ENCODE assay signal across 8 cellular contexts in genomic region chr19:9406798-9407352, GRCh38. TPM values are rescaled to one million over a fixed set of nuclear protein-coding genes. Genes with fewer than 3 reads are reported as not detected.
DNase-seq lines count a peak whose midpoint lies in the region; ATAC-seq and TF ChIP-seq lines count a peak whose summit lies in the region.

No MANE protein-coding gene starts in this region.

- ATAC-seq in effector memory CD8-positive, alpha-beta T cell (replicated peaks): no peak
- ATAC-seq in naive B cell (ENCODE audit: low read depth in 2 of 2) (peak; percentile 65 to 87), HG02588 (IDR thresholded peaks at IDR 0.05; ENCODE audit: unreplicated experiment) (no peak)
- peak; percentile 90 for ATAC-seq in stimulated activated naive CD8-positive, alpha-beta T cell treated with anti-CD3 and anti-CD28 coated beads, Interleukin-15, amount 100 ng/mL, for 72 hours

- H3K9me3 Mint-ChIP-seq in activated CD4-positive, alpha-beta T cell treated with anti-CD3 and anti-CD28 coated beads, Interleukin-2, amount 10 ng/mL, durations not matched to agents 7 days and 5 days: peaks cover 57% of the 10 kb centered on the region
- H3K9me3 Mint-ChIP-seq in effector memory CD8-positive, alpha-beta T cell: peaks cover 17 to 19% of the 10 kb centered on the region in 2 donors
- peaks cover 9 to 92% (median 73%) of the 10 kb centered on the region in 7 donors for H3K9me3 Mint-ChIP-seq in naive B cell
- H3K9me3 Mint-ChIP-seq in stimulated activated naive CD8-positive, alpha-beta T cell treated with anti-CD3 and anti-CD28 coated beads, Interleukin-15, amount 100 ng/mL, for 72 hours: peaks cover 44 to 72% of the 10 kb centered on the region in 2 donors

- POLR2A ChIA-PET in activated CD4-positive, alpha-beta T cell treated with anti-CD3 and anti-CD28 coated beads, Interleukin-2, amount 10 ng/mL, durations not matched to agents 7 days and 5 days (lab: Charles Lee): no interaction called here

- CTCF ChIA-PET in activated CD4-positive, alpha-beta T cell treated with anti-CD3 and anti-CD28 coated beads, Interleukin-2, amount 10 ng/mL, durations not matched to agents 7 days and 5 days (lab: Charles Lee): interaction anchor here (0.6 kb wide), 1 partner anchor 210 kb away, joined by 3 read pairs; no protein-coding TSS in a partner anchor

- H3K4me3 Mint-ChIP-seq in activated CD4-positive, alpha-beta T cell treated with anti-CD3 and anti-CD28 coated beads, Interleukin-2, amount 10 ng/mL, durations not matched to agents 7 days and 5 days: peak overlapping the region; percentile 63
- peak overlapping the region; percentile 69 to 74 for H3K4me3 Mint-ChIP-seq in effector memory CD8-positive, alpha-beta T cell
- peak overlapping the region; percentile 58 to 96 (median 91) for H3K4me3 Mint-ChIP-seq in naive B cell
- H3K4me3 Mint-ChIP-seq in stimulated activated naive CD8-positive, alpha-beta T cell treated with anti-CD3 and anti-CD28 coated beads, Interleukin-15, amount 100 ng/mL, for 72 hours: peak overlapping the region; percentile 86 to 90

- H3K27ac Mint-ChIP-seq in activated CD4-positive, alpha-beta T cell treated with anti-CD3 and anti-CD28 coated beads, Interleukin-2, amount 10 ng/mL, durations not matched to agents 7 days and 5 days: peak overlapping the region; percentile 80
- H3K27ac Mint-ChIP-seq in effector memory CD8-positive, alpha-beta T cell: no peak overlapping the region
- H3K27ac Mint-ChIP-seq in naive B cell: peak overlapping the region in 4 of 6 donors; percentile 16 to 81 (median 24)
- peak overlapping the region; percentile 90 to 98 for H3K27ac Mint-ChIP-seq in stimulated activated naive CD8-positive, alpha-beta T cell treated with anti-CD3 and anti-CD28 coated beads, Interleukin-15, amount 100 ng/mL, for 72 hours

- DNase-seq in AG09309 (ENCODE audit: low read depth) (peak; percentile 46), naive B cell (peak; percentile 40), NCI-H526 treated with DMSO at 0.1 percent for 48 hours (lab: John Stamatoyannopoulos, UW) (no peak)
- DNase-seq in activated CD4-positive, alpha-beta T cell treated with anti-CD3 and anti-CD28 coated beads, Interleukin-2, amount 10 ng/mL, durations not matched to agents 7 days and 5 days: peak; percentile 56
- no peak for DNase-seq in effector memory CD8-positive, alpha-beta T cell
- DNase-seq in stimulated activated naive CD8-positive, alpha-beta T cell treated with anti-CD3 and anti-CD28 coated beads, Interleukin-15, amount 100 ng/mL, for 72 hours: peak; percentile 32 to 69

- H3K4me3 ChIP-seq in AG09309 (ENCODE audit: control insufficient read depth, low read depth, low read length): peak overlapping the region; percentile 95

- no peak for TF ChIP-seq RAD21 in Ishikawa (IDR thresholded peaks at IDR 0.05; ENCODE audit: low read depth)

- no peak for TF ChIP-seq EP300 in Ishikawa (IDR thresholded peaks at IDR 0.05; ENCODE audit: borderline replicate concordance)

- no peaks in the 10 kb centered on the region for H3K27me3 Mint-ChIP-seq in activated CD4-positive, alpha-beta T cell treated with anti-CD3 and anti-CD28 coated beads, Interleukin-2, amount 10 ng/mL, durations not matched to agents 7 days and 5 days
- no peaks in the 10 kb centered on the region for H3K27me3 Mint-ChIP-seq in effector memory CD8-positive, alpha-beta T cell
- H3K27me3 Mint-ChIP-seq in naive B cell: peaks cover 0 to 5% (median 0%) of the 10 kb centered on the region in 3 donors
- H3K27me3 Mint-ChIP-seq in stimulated activated naive CD8-positive, alpha-beta T cell treated with anti-CD3 and anti-CD28 coated beads, Interleukin-15, amount 100 ng/mL, for 72 hours: no peaks in the 10 kb centered on the region

- H3K36me3 Mint-ChIP-seq in activated CD4-positive, alpha-beta T cell treated with anti-CD3 and anti-CD28 coated beads, Interleukin-2, amount 10 ng/mL, durations not matched to agents 7 days and 5 days (ENCODE audit: low read depth): peaks cover 32% of the 10 kb centered on the region
- peaks cover 7% of the 10 kb centered on the region for H3K36me3 Mint-ChIP-seq in effector memory CD8-positive, alpha-beta T cell (ENCODE audit: insufficient read depth)
- peaks cover 15 to 16% of the 10 kb centered on the region in 2 donors for H3K36me3 Mint-ChIP-seq in naive B cell

- TF ChIP-seq CTCF in AG09309 (IDR thresholded peaks at IDR 0.05; ENCODE audit: control insufficient read depth, insufficient read depth, low read depth, low read length, missing control alignments): no peak

- peaks cover 17% of the 10 kb centered on the region for H3K4me1 Mint-ChIP-seq in activated CD4-positive, alpha-beta T cell treated with anti-CD3 and anti-CD28 coated beads, Interleukin-2, amount 10 ng/mL, durations not matched to agents 7 days and 5 days
- H3K4me1 Mint-ChIP-seq in effector memory CD8-positive, alpha-beta T cell (ENCODE audit: low read depth in 2 of 2): peaks cover 5 to 10% of the 10 kb centered on the region in 2 donors
- peaks cover 15 to 28% (median 27%) of the 10 kb centered on the region in 3 donors for H3K4me1 Mint-ChIP-seq in naive B cell
- peaks cover 21% of the 10 kb centered on the region for H3K4me1 Mint-ChIP-seq in stimulated activated naive CD8-positive, alpha-beta T cell treated with anti-CD3 and anti-CD28 coated beads, Interleukin-15, amount 100 ng/mL, for 72 hours

TF ChIP-seq in Ishikawa, 13 proteins besides CTCF, POLR2A, EP300 and RAD21:
- TF ChIP-seq TCF12 (IDR thresholded peaks at IDR 0.05; ENCODE audit: low read depth): peak; percentile 17; the same call in 1 of the 2 replicates
- peak; percentile 84 for TF ChIP-seq MAX (IDR thresholded peaks at IDR 0.05)
- TF ChIP-seq YY1 (IDR thresholded peaks at IDR 0.05; ENCODE audit: low read depth): no peak

RNA-seq across cellular contexts. Expression of gene ZNF266, which starts 28.5 kb away (rescaled TPM):
- 10 to 100 TPM; 29.4 to 31.7 TPM for total RNA-seq in activated CD4-positive, alpha-beta T cell treated with anti-CD3 and anti-CD28 coated beads, Interleukin-2, amount 10 ng/mL, durations not matched to agents 7 days and 5 days
- 10 to 100 TPM; 21.3 to 27.9 (median 24.7) TPM for polyA plus RNA-seq in naive B cell (ENCODE audit: low read depth in 6 of 6)

RNA-seq across cellular contexts. Expression of gene ZNF177, which starts 44.1 kb away (rescaled TPM):
- under 1 TPM; 0.69 to 0.75 TPM for total RNA-seq in activated CD4-positive, alpha-beta T cell treated with anti-CD3 and anti-CD28 coated beads, Interleukin-2, amount 10 ng/mL, durations not matched to agents 7 days and 5 days
- 1 to 10 TPM in 5 of 6 donors, not detected in 1; 1.1 to 4.9 (median 1.4) TPM for polyA plus RNA-seq in naive B cell (ENCODE audit: low read depth in 6 of 6)

Comparison
In these comparisons a context has a peak if more than half of its experiments do, and no peak if none do; other contexts are left out.
1. DNase-seq: peak in AG09309 (single experiment), activated CD4-positive, alpha-beta T cell treated with anti-CD3 and anti-CD28 coated beads, Interleukin-2, amount 10 ng/mL, durations not matched to agents 7 days and 5 days (single experiment), naive B cell (single experiment) and stimulated activated naive CD8-positive, alpha-beta T cell treated with anti-CD3 and anti-CD28 coated beads, Interleukin-15, amount 100 ng/mL, for 72 hours (2 of 2); none in effector memory CD8-positive, alpha-beta T cell (0 of 3) and NCI-H526 treated with DMSO at 0.1 percent for 48 hours (single experiment).
2. H3K27ac Mint-ChIP-seq: peak in activated CD4-positive, alpha-beta T cell treated with anti-CD3 and anti-CD28 coated beads, Interleukin-2, amount 10 ng/mL, durations not matched to agents 7 days and 5 days (single experiment), naive B cell (4 of 6) and stimulated activated naive CD8-positive, alpha-beta T cell treated with anti-CD3 and anti-CD28 coated beads, Interleukin-15, amount 100 ng/mL, for 72 hours (2 of 2); none in effector memory CD8-positive, alpha-beta T cell (0 of 2).
3. ATAC-seq: peak in naive B cell (2 of 2) and stimulated activated naive CD8-positive, alpha-beta T cell treated with anti-CD3 and anti-CD28 coated beads, Interleukin-15, amount 100 ng/mL, for 72 hours (single experiment); none in effector memory CD8-positive, alpha-beta T cell (single experiment) and HG02588 (single experiment).
4. Peak in every context shown above with its lines, with median percentiles within 50 percentile points of each other: H3K4me3 Mint-ChIP-seq.